13 cellular contexts compared by ENCODE assay signal in the genomic region with DNA sequence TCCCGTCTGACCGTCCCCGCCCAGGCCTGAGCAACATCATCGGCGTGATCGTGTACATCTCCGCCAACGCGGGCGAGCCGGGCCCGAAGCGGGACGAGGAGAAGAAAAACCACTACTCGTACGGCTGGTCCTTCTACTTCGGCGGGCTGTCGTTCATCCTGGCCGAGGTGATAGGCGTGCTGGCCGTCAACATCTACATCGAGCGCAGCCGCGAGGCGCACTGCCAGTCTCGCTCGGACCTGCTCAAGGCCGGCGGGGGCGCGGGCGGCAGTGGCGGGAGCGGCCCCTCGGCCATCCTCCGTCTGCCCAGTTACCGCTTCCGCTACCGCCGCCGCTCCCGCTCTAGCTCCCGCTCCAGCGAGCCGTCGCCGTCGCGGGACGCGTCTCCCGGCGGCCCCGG. TPM values are rescaled to one million over a fixed set of nuclear protein-coding genes. Genes with fewer than 3 reads are reported as not detected.
DNase-seq lines count a peak whose midpoint lies in the region; ATAC-seq and TF ChIP-seq lines count a peak whose summit lies in the region.
"Had no signal": no experiment of that assay in that cellular context is flagged by ENCODE, and none has a peak within 500 bp of the region (broad histone marks: within the 10 kb centered on the region; RNA-seq: fewer than 3 reads in every experiment).

No MANE protein-coding gene starts in this region.

- H3K36me3 ChIP-seq in MG63 (no peaks in the 10 kb centered on the region), esophagus (ENCODE audit: control insufficient read depth in 2 of 2, insufficient read depth in 2 of 2, low read length in 1 of 2) (no peaks in the 10 kb centered on the region), parathyroid adenoma (ENCODE audit: control insufficient read depth, insufficient read depth, low read length) (no peaks in the 10 kb centered on the region)
- H3K36me3 ChIP-seq: adrenal gland, HAP-1 had no signal

- H3K9me3 ChIP-seq in MG63 (no peaks in the 10 kb centered on the region), esophagus (ENCODE audit: control insufficient read depth in 2 of 2, insufficient read depth in 1 of 2, low read depth in 1 of 2, low read length in 1 of 2) (peaks cover 4 to 31% of the 10 kb centered on the region in 2 donors), parathyroid adenoma (ENCODE audit: control insufficient read depth, low read length) (no peaks in the 10 kb centered on the region)
- H3K9me3 ChIP-seq: adrenal gland, HAP-1 had no signal

- peak; percentile 29 for DNase-seq in CD1c-positive myeloid dendritic cell (ENCODE audit: extremely low spot score)
- DNase-seq in MG63: no peak
- no peak for DNase-seq in activated CD4-positive, alpha-beta T cell treated with anti-CD3 and anti-CD28 coated beads for 4 hours
- DNase-seq: adrenal gland, foreskin melanocyte, NCI-H1436 treated with DMSO at 0.1 percent for 48 hours, OCI-M1 had no signal

- 4 to 6% methylated on average over 43 to 56 of the region's 56 CpGs for WGBS in esophagus, 2 donors

- ATAC-seq in GM21367 (IDR thresholded peaks at IDR 0.05; ENCODE audit: unreplicated experiment) (no peak), GM21576 (IDR thresholded peaks at IDR 0.05; ENCODE audit: unreplicated experiment) (no peak), HG03045 (IDR thresholded peaks at IDR 0.05; ENCODE audit: unreplicated experiment) (no peak)

- H3K4me1 ChIP-seq in esophagus (ENCODE audit: control insufficient read depth in 2 of 2, insufficient read depth in 2 of 2, low read length in 1 of 2) (peaks cover 4 to 14% of the 10 kb centered on the region in 2 donors), parathyroid adenoma (peaks cover 16% of the 10 kb centered on the region)
- H3K4me1 ChIP-seq: adrenal gland had no signal

- H3K79me2 ChIP-seq in parathyroid adenoma: no peaks in the 10 kb centered on the region

- 0 out of 2 replicates have a peak overlapping the region, but pooled peaks have one; percentile 17 for H3K4me3 ChIP-seq in MG63
- peak overlapping the region; percentile 21 to 35 for H3K4me3 ChIP-seq in esophagus (ENCODE audit: low read depth in 1 of 2, low read length in 2 of 2)
- H3K4me3 ChIP-seq in parathyroid adenoma (ENCODE audit: low read depth, low read length): peak overlapping the region; percentile 29
- H3K4me3 ChIP-seq: HAP-1 had no signal

- peak overlapping the region; percentile 66 for H3K4me2 ChIP-seq in parathyroid adenoma (ENCODE audit: low read length)

- H2AFZ ChIP-seq in parathyroid adenoma: peak overlapping the region; percentile 73

- H3K27me3 ChIP-seq in MG63 (no peaks in the 10 kb centered on the region; the same call in 1 of the 2 replicates), esophagus (ENCODE audit: control insufficient read depth in 1 of 2, insufficient read depth in 2 of 2, low read length in 2 of 2) (peaks cover 0 to 23% of the 10 kb centered on the region in 2 donors), parathyroid adenoma (ENCODE audit: control insufficient read depth, insufficient read depth, low read length) (no peaks in the 10 kb centered on the region)

- H3K9ac ChIP-seq in parathyroid adenoma: no peak overlapping the region

- TF ChIP-seq CTCF in parathyroid adenoma (IDR thresholded peaks at IDR 0.05): no peak

- H3K27ac ChIP-seq in esophagus (ENCODE audit: low read depth in 2 of 2, low read length in 1 of 2) (no peak overlapping the region), parathyroid adenoma (no peak overlapping the region)
- H3K27ac ChIP-seq: adrenal gland had no signal

RNA-seq across cellular contexts. Expression of gene CACNG6, which starts 9.4 kb away (rescaled TPM):
- 0.43 TPM in 1 of 2 replicates, not detected in the other for total RNA-seq in MG63 (2014; rRNA removed; shearing (Covaris generic); ENCODE audit: low replicate concordance)
- not detected for polyA plus RNA-seq in esophagus
- total RNA-seq: adrenal gland had no signal
- polyA plus RNA-seq: adrenal gland had no signal

RNA-seq across cellular contexts. Expression of gene CACNG8, which starts 19.3 kb away (rescaled TPM):
- total RNA-seq in MG63 (2014; rRNA removed; shearing (Covaris generic); ENCODE audit: low replicate concordance): 0.05 TPM in 1 of 2 replicates, not detected in the other
- polyA plus RNA-seq in esophagus: under 1 TPM; 0.01 to 0.04 TPM
